Comparison of ENCODE assay signal across 8 cellular contexts in genomic region chr12:121005346-121005815, GRCh38. TPM values are rescaled to one million over a fixed set of nuclear protein-coding genes. Genes with fewer than 3 reads are reported as not detected.
DNase-seq lines count a peak whose midpoint lies in the region; ATAC-seq and TF ChIP-seq lines count a peak whose summit lies in the region.

No MANE protein-coding gene starts in this region.

- no peak overlapping the region for H3K4me3 ChIP-seq in epithelial cell of esophagus (ENCODE audit: low read length)

- DNase-seq in NCI-H1436 (lab: John Stamatoyannopoulos, UW), result peak; percentile 15
- DNase-seq in NCI-H1436 treated with DMSO at 0.1 percent for 48 hours (lab: John Stamatoyannopoulos, UW), result no peak
- DNase-seq in NCI-H1048 (lab: John Stamatoyannopoulos, UW), result peak; percentile 44
- DNase-seq in activated CD4-positive, alpha-beta T cell treated with anti-CD3 and anti-CD28 coated beads, Interleukin-2, amount 50 U/mL, for 1 hour, result peak; percentile 37
- DNase-seq in epithelial cell of esophagus (ENCODE audit: low read depth), result peak; percentile 59
- DNase-seq in progenitor cell of endocrine pancreas (ENCODE audit: low spot score, unreplicated experiment), result peak; percentile 48

- no peaks in the 10 kb centered on the region for H3K27me3 Mint-ChIP-seq in progenitor cell of endocrine pancreas

- H3K4me1 Mint-ChIP-seq in progenitor cell of endocrine pancreas (ENCODE audit: low read depth), result no peaks in the 10 kb centered on the region

- no peak for ATAC-seq in GM18858 (IDR thresholded peaks at IDR 0.05; ENCODE audit: unreplicated experiment)
- no peak for ATAC-seq in GM21447 (IDR thresholded peaks at IDR 0.05; ENCODE audit: unreplicated experiment)

- peaks cover 28% of the 10 kb centered on the region for H3K36me3 Mint-ChIP-seq in progenitor cell of endocrine pancreas (ENCODE audit: insufficient read depth)

- H3K9me3 Mint-ChIP-seq in progenitor cell of endocrine pancreas (ENCODE audit: low read depth), result no peaks in the 10 kb centered on the region

- H3K4me3 Mint-ChIP-seq in progenitor cell of endocrine pancreas (ENCODE audit: low read depth), result no peak overlapping the region

- H3K27ac Mint-ChIP-seq in progenitor cell of endocrine pancreas, result no peak overlapping the region

- TF ChIP-seq CTCF in epithelial cell of esophagus (IDR thresholded peaks at IDR 0.05; ENCODE audit: insufficient read depth, low read depth, low read length, missing control alignments) (peak; percentile 72), progenitor cell of endocrine pancreas (IDR thresholded peaks at IDR 0.05; ENCODE audit: unreplicated experiment) (peak; percentile 74)

RNA-seq across cellular contexts. Expression of gene C12orf43, which starts 10.9 kb away (rescaled TPM):
- 16.8 and 17.2 TPM in 2 replicates for total RNA-seq in progenitor cell of endocrine pancreas

RNA-seq across cellular contexts. Expression of gene HNF1A, which starts 27.0 kb away (rescaled TPM):
- 13.7 and 15.1 TPM in 2 replicates for total RNA-seq in progenitor cell of endocrine pancreas

RNA-seq across cellular contexts. Expression of gene OASL, which starts 33.7 kb away (rescaled TPM):
- total RNA-seq in progenitor cell of endocrine pancreas, result not detected in 2 replicates
